Comparison of ENCODE assay signal across 19 cellular contexts in genomic region chr17:56694825-56695224, GRCh38.
"Had no signal": no experiment of that assay in that cellular context is flagged by ENCODE, and none has a peak within 500 bp of the region (broad histone marks: within the 10 kb centered on the region; RNA-seq: fewer than 3 reads in every experiment).

No MANE protein-coding gene starts in this region.

- FAIRE-seq: islet of Langerhans had no signal

- H3K4me1 Mint-ChIP-seq: naive B cell; stimulated activated naive B cell treated with anti-CD40 and anti-IgM and Interleukin-4, amounts not matched to agents 10 μg/mL and 1 μg/mL and 100 μg/mL, for 72 hours had no signal

- H3K36me3 Mint-ChIP-seq: activated naive CD8-positive, alpha-beta T cell; brain; naive B cell; stimulated activated naive B cell treated with anti-CD40 and anti-IgM and Interleukin-4, amounts not matched to agents 10 μg/mL and 1 μg/mL and 100 μg/mL, for 72 hours had no signal

- H3K4me2 ChIP-seq: hepatocyte had no signal

- ATAC-seq: left cardiac atrium; mucosa of descending colon; stimulated activated naive B cell treated with anti-CD40 and anti-IgM and Interleukin-4, amounts not matched to agents 10 μg/mL and 1 μg/mL and 100 μg/mL, for 72 hours; upper lobe of right lung had no signal

- H3K27ac Mint-ChIP-seq: activated naive CD8-positive, alpha-beta T cell; brain; endodermal cell; naive B cell; stimulated activated naive B cell treated with anti-CD40 and anti-IgM and Interleukin-4, amounts not matched to agents 10 μg/mL and 1 μg/mL and 100 μg/mL, for 72 hours; T-helper 1 cell treated with Interleukin-12 subunit alpha and Interleukin-12 subunit beta and Interleukin-4 antibody, amounts not matched to agents 30 μg/mL and 1 μg/mL, for 36 hours had no signal

- H3K36me3 ChIP-seq: thoracic aorta, upper lobe of right lung had no signal

- H3K27me3 ChIP-seq: upper lobe of right lung had no signal

- H2AFZ ChIP-seq: hepatocyte had no signal

- DNase-seq: activated CD4-positive, alpha-beta T cell treated with anti-CD3 and anti-CD28 coated beads, Interleukin-2, amount 50 U/mL, for 48 hours; caudate nucleus; dorsolateral prefrontal cortex; endodermal cell; erythroblast; left cardiac atrium; mesenchymal stem cell; mucosa of descending colon; naive B cell; retina; stimulated activated naive B cell treated with anti-CD40 and anti-IgM and Interleukin-4, amounts not matched to agents 10 μg/mL and 1 μg/mL and 100 μg/mL, for 72 hours; upper lobe of right lung had no signal

- H3K9me3 Mint-ChIP-seq: brain; endodermal cell; neural crest cell; T-helper 1 cell treated with Interleukin-12 subunit alpha and Interleukin-12 subunit beta and Interleukin-4 antibody, amounts not matched to agents 30 μg/mL and 1 μg/mL, for 36 hours had no signal

- H3K79me2 ChIP-seq: hepatocyte had no signal

- H3K27ac ChIP-seq: dorsolateral prefrontal cortex, hepatocyte, thoracic aorta, upper lobe of right lung had no signal

- H3K9me3 ChIP-seq: mucosa of descending colon, thoracic aorta, upper lobe of right lung had no signal

- H3K27me3 Mint-ChIP-seq: activated naive CD8-positive, alpha-beta T cell; stimulated activated naive B cell treated with anti-CD40 and anti-IgM and Interleukin-4, amounts not matched to agents 10 μg/mL and 1 μg/mL and 100 μg/mL, for 72 hours had no signal

- H3K4me3 Mint-ChIP-seq: activated naive CD8-positive, alpha-beta T cell; brain; endodermal cell; naive B cell; neural crest cell; stimulated activated naive B cell treated with anti-CD40 and anti-IgM and Interleukin-4, amounts not matched to agents 10 μg/mL and 1 μg/mL and 100 μg/mL, for 72 hours; T-helper 1 cell treated with Interleukin-12 subunit alpha and Interleukin-12 subunit beta and Interleukin-4 antibody, amounts not matched to agents 30 μg/mL and 1 μg/mL, for 36 hours had no signal

- H3K4me3 ChIP-seq: dorsolateral prefrontal cortex, hepatocyte, mucosa of descending colon, thoracic aorta, upper lobe of right lung had no signal
